In the genomic region with DNA sequence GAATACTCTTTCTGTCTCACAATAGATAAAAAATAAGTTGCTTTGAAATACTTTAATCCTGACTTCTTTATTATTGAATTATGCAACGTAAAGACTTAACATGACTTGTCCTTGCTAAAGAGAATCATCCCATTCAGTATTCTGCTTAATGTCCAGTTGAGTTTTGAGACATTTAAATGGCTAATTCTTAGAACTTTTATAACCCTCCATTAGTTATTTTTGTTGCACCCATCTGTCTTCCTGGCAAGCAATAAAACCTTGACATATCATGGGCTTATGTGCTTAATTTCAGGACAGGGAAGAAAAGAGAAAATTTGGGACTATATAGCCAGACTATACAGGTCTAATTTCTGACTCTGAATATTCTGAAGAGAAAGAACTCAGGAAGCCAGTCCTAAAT, we compare ENCODE assay signal across 1 cellular context.
TF ChIP-seq lines count a peak whose summit lies in the region.

No MANE protein-coding gene starts in this region.

TF ChIP-seq in HepG2, 621 proteins besides CTCF, POLR2A, EP300 and RAD21:
- TF ChIP-seq ZSCAN20 (CRISPR knock-in tag; IDR thresholded peaks at IDR 0.05; ENCODE audit: borderline replicate concordance) (no peak), NR2F1 (CRISPR knock-in tag; IDR thresholded peaks at IDR 0.05) (no peak), MEIS2 (CRISPR knock-in tag; IDR thresholded peaks at IDR 0.05) (no peak), PLRG1 (conservative IDR thresholded peaks at IDR 0.05) (no peak), FOXA1 (IDR thresholded peaks at IDR 0.05) (no peak), FOXA1 (CRISPR knock-in tag; IDR thresholded peaks at IDR 0.05) (no peak), SP140L (CRISPR knock-in tag; IDR thresholded peaks at IDR 0.05; ENCODE audit: borderline replicate concordance) (no peak), IKZF1 (IDR thresholded peaks at IDR 0.05) (no peak), SNRNP70 (IDR thresholded peaks at IDR 0.05; ENCODE audit: low read depth, low read length) (no peak)
